27 cellular contexts compared by ENCODE assay signal in genomic region chr10:57983226-57983870, GRCh38.
DNase-seq lines count a peak whose midpoint lies in the region; ATAC-seq and TF ChIP-seq lines count a peak whose summit lies in the region.
"Had no signal": no experiment of that assay in that cellular context is flagged by ENCODE, and none has a peak within 500 bp of the region (broad histone marks: within the 10 kb centered on the region; RNA-seq: fewer than 3 reads in every experiment).

No MANE protein-coding gene starts in this region.

- peaks cover 26% of the 10 kb centered on the region for H3K4me1 ChIP-seq in Caco-2
- peaks cover 0 to 6% of the 10 kb centered on the region in 2 experiments; a peak in 1 of 4 replicates for H3K4me1 ChIP-seq in HCT116 (ENCODE audit: control insufficient read depth in 1 of 2, insufficient read depth in 2 of 2, low read length in 2 of 2)
- no peaks in the 10 kb centered on the region for H3K4me1 ChIP-seq in foreskin keratinocyte
- H3K4me1 ChIP-seq: BLaER1 treated with 17β-estradiol and CSF1 and Interleukin-3, amounts not matched to agents 10 nM and 100 nM; HAP-1; pancreas had no signal

- H3K9me3 ChIP-seq in Caco-2 = no peaks in the 10 kb centered on the region
- no peaks in the 10 kb centered on the region for H3K9me3 ChIP-seq in HCT116 (ENCODE audit: control insufficient read depth in 1 of 2, insufficient read depth in 1 of 2, low read depth in 1 of 2, low read length in 2 of 2)
- H3K9me3 ChIP-seq: BLaER1 treated with 17β-estradiol and CSF1 and Interleukin-3, amounts not matched to agents 10 nM and 100 nM; HAP-1; pancreas had no signal

- no peak for TF ChIP-seq CTCF in Caco-2 (IDR thresholded peaks at IDR 0.05; ENCODE audit: insufficient read depth in 1 of 2, low read depth in 1 of 2, low read length in 1 of 2, severe bottlenecking in 1 of 2, unreplicated experiment in 1 of 2)
- no peak for TF ChIP-seq CTCF in HCT116 (IDR thresholded peaks at IDR 0.05 in 2 of 3, conservative IDR thresholded peaks at IDR 0.05 in 1 of 3; ENCODE audit: borderline replicate concordance in 1 of 3, insufficient read depth in 1 of 3, low read depth in 2 of 3, low read length in 2 of 3)
- TF ChIP-seq CTCF in foreskin keratinocyte (conservative IDR thresholded peaks at IDR 0.05) = no peak

- H3K9me2 ChIP-seq in HCT116 (ENCODE audit: insufficient read depth) = no peaks in the 10 kb centered on the region

- no peaks in the 10 kb centered on the region for H3K27me3 ChIP-seq in Caco-2 (replicated peaks; ENCODE audit: control insufficient read depth, insufficient read depth, low read length)
- H3K27me3 ChIP-seq in HCT116 (ENCODE audit: insufficient read depth, low read length) = no peaks in the 10 kb centered on the region
- no peaks in the 10 kb centered on the region for H3K27me3 ChIP-seq in foreskin keratinocyte
- H3K27me3 ChIP-seq: BLaER1 treated with 17β-estradiol and CSF1 and Interleukin-3, amounts not matched to agents 10 nM and 100 nM; pancreas had no signal

- no peaks in the 10 kb centered on the region for H3K79me2 ChIP-seq in HCT116 (ENCODE audit: insufficient read depth, low read length)

- no peak overlapping the region for H3K4me2 ChIP-seq in HCT116 (ENCODE audit: low read length)
- H3K4me2 ChIP-seq: BLaER1 treated with 17β-estradiol and CSF1 and Interleukin-3, amounts not matched to agents 10 nM and 100 nM had no signal

- H3K27ac Mint-ChIP-seq in Caco-2 (ENCODE audit: unreplicated experiment) = peak overlapping the region; percentile 48
- H3K27ac Mint-ChIP-seq: activated CD8-positive, alpha-beta T cell treated with anti-CD3 and anti-CD28 coated beads, Interleukin-2, amount 10 ng/mL, durations not matched to agents 7 days and 5 days; activated naive CD4-positive, alpha-beta T cell treated with anti-CD3 and anti-CD28 coated beads for 36 hours; activated T-cell treated with anti-CD3 and anti-CD28 coated beads, Interleukin-2, amount 50 U/mL, for 24 hours; natural killer cell treated with Interleukin-12 subunit alpha and Interleukin-12 subunit beta and Interleukin-15 and Interleukin-18, amount 100 ng/mL, for 72 hours; stimulated activated effector memory CD8-positive, alpha-beta T cell treated with anti-CD3 and anti-CD28 coated beads, Interleukin-12 subunit alpha, Interleukin-12 subunit beta, amount 100 ng/mL, for 72 hours had no signal

- CTCF ChIA-PET in Caco-2 (lab: Charles Lee) (no interaction called here), HCT116 (lab: Charles Lee) (no interaction called here)

- H2AFZ ChIP-seq in HCT116 (ENCODE audit: low read depth, low read length, poor library complexity, severe bottlenecking) = no peak overlapping the region

- intact Hi-C loops in Caco-2 (cut with micrococcal nuclease; ENCODE audit: unreplicated experiment) (loop anchor here (2.0 kb wide), 1 partner anchor 287 kb away; no protein-coding TSS in a partner anchor), HCT116 (cut with micrococcal nuclease) (no loop called here)

- BruUV-seq in Caco-2 (replicated peaks; lab: Mats Ljungman, UMichigan) = no TSS peak
- BruUV-seq in HCT116 (replicated peaks; lab: Mats Ljungman, UMichigan) = no TSS peak

- peaks cover 28% of the 10 kb centered on the region for H3K4me1 Mint-ChIP-seq in Caco-2 (ENCODE audit: low read depth, unreplicated experiment)
- H3K4me1 Mint-ChIP-seq: stimulated activated effector memory CD8-positive, alpha-beta T cell treated with anti-CD3 and anti-CD28 coated beads, Interleukin-12 subunit alpha, Interleukin-12 subunit beta, amount 100 ng/mL, for 72 hours had no signal

- no peak overlapping the region for H3K4me3 ChIP-seq in Caco-2 (ENCODE audit: low read depth, low read length)
- no peak overlapping the region for H3K4me3 ChIP-seq in HCT116 (replicated peaks in 1 of 2; ENCODE audit: low read depth in 1 of 2, low read length in 2 of 2)
- H3K4me3 ChIP-seq: BLaER1 treated with 17β-estradiol and CSF1 and Interleukin-3, amounts not matched to agents 10 nM and 100 nM; HAP-1; pancreas had no signal

- no peak overlapping the region for H3K9ac ChIP-seq in HCT116 (ENCODE audit: low read length)
- H3K9ac ChIP-seq: BLaER1 treated with 17β-estradiol and CSF1 and Interleukin-3, amounts not matched to agents 10 nM and 100 nM had no signal

- DNase-seq in Caco-2 (no peak), HCT116 (ENCODE audit: low read depth, low spot score) (peak; percentile 6), RPMI7951 (ENCODE audit: low read depth) (peak; percentile 69), foreskin keratinocyte (peak; percentile 24 to 63), HuH-7.5 (ENCODE audit: low spot score) (no peak), GM03348 (ENCODE audit: low spot score) (no peak)
- DNase-seq: ACHN; activated CD8-positive, alpha-beta T cell treated with anti-CD3 and anti-CD28 coated beads, Interleukin-2, amount 10 ng/mL, durations not matched to agents 7 days and 5 days; activated naive CD4-positive, alpha-beta T cell treated with anti-CD3 and anti-CD28 coated beads for 36 hours; activated T-cell treated with anti-CD3 and anti-CD28 coated beads, Interleukin-2, amount 50 U/mL, for 24 hours; central memory CD4-positive, alpha-beta T cell; DMS 273 treated with DMSO at 0.1 percent for 48 hours; erythroblast; Karpas-422; left cardiac atrium; NCI-H1092 treated with DMSO at 0.1 percent for 48 hours; NCI-H2081; NCI-H446; pancreas had no signal

- peaks cover 6% of the 10 kb centered on the region for H3K9me3 Mint-ChIP-seq in Caco-2 (ENCODE audit: unreplicated experiment)
- H3K9me3 Mint-ChIP-seq: activated T-cell treated with anti-CD3 and anti-CD28 coated beads, Interleukin-2, amount 50 U/mL, for 24 hours had no signal

- no peak for TF ChIP-seq RAD21 in HCT116 (IDR thresholded peaks at IDR 0.05; ENCODE audit: low read depth)

- ATAC-seq in HCT116 (no peak), foreskin keratinocyte (peak; percentile 82), HG02759 (IDR thresholded peaks at IDR 0.05; ENCODE audit: unreplicated experiment) (no peak), HG02571 (IDR thresholded peaks at IDR 0.05; ENCODE audit: unreplicated experiment) (no peak)
- ATAC-seq: activated CD4-positive, CD25-positive, alpha-beta regulatory T cell treated with anti-CD3 and anti-CD28 coated beads, Interleukin-2, amount 50 U/mL, for 24 hours; activated CD8-positive, alpha-beta T cell treated with anti-CD3 and anti-CD28 coated beads, Interleukin-2, amount 10 ng/mL, durations not matched to agents 7 days and 5 days; left cardiac atrium; natural killer cell treated with Interleukin-12 subunit alpha and Interleukin-12 subunit beta and Interleukin-15 and Interleukin-18, amount 100 ng/mL, for 72 hours; pancreas; sciatic nerve; stimulated activated effector memory CD8-positive, alpha-beta T cell treated with anti-CD3 and anti-CD28 coated beads, Interleukin-12 subunit alpha, Interleukin-12 subunit beta, amount 100 ng/mL, for 72 hours had no signal

- H3K36me3 Mint-ChIP-seq in Caco-2 (ENCODE audit: insufficient read depth, unreplicated experiment) = no peaks in the 10 kb centered on the region
- H3K36me3 Mint-ChIP-seq: natural killer cell treated with Interleukin-12 subunit alpha and Interleukin-12 subunit beta and Interleukin-15 and Interleukin-18, amount 100 ng/mL, for 72 hours; stimulated activated effector memory CD8-positive, alpha-beta T cell treated with anti-CD3 and anti-CD28 coated beads, Interleukin-12 subunit alpha, Interleukin-12 subunit beta, amount 100 ng/mL, for 72 hours had no signal

- H4K20me1 ChIP-seq in HCT116 (ENCODE audit: insufficient read depth) = no peaks in the 10 kb centered on the region
- H4K20me1 ChIP-seq: BLaER1 treated with 17β-estradiol and CSF1 and Interleukin-3, amounts not matched to agents 10 nM and 100 nM had no signal

- POLR2A ChIA-PET in Caco-2 (lab: Charles Lee) (no interaction called here), HCT116 (lab: Charles Lee) (no interaction called here)

- no peak for TF ChIP-seq POLR2A in HCT116 (IDR thresholded peaks at IDR 0.05; ENCODE audit: borderline replicate concordance, extremely low read depth, insufficient read depth, insufficient read length)

- H3K27me3 Mint-ChIP-seq in Caco-2 (ENCODE audit: insufficient read depth, unreplicated experiment) = no peaks in the 10 kb centered on the region
- H3K27me3 Mint-ChIP-seq: activated T-cell treated with anti-CD3 and anti-CD28 coated beads, Interleukin-2, amount 50 U/mL, for 24 hours; natural killer cell treated with Interleukin-12 subunit alpha and Interleukin-12 subunit beta and Interleukin-15 and Interleukin-18, amount 100 ng/mL, for 72 hours had no signal

- H3K4me3 Mint-ChIP-seq in Caco-2 (ENCODE audit: unreplicated experiment) = no peak overlapping the region
- H3K4me3 Mint-ChIP-seq: activated CD8-positive, alpha-beta T cell treated with anti-CD3 and anti-CD28 coated beads, Interleukin-2, amount 10 ng/mL, durations not matched to agents 7 days and 5 days; activated naive CD4-positive, alpha-beta T cell treated with anti-CD3 and anti-CD28 coated beads for 36 hours; activated T-cell treated with anti-CD3 and anti-CD28 coated beads, Interleukin-2, amount 50 U/mL, for 24 hours; natural killer cell treated with Interleukin-12 subunit alpha and Interleukin-12 subunit beta and Interleukin-15 and Interleukin-18, amount 100 ng/mL, for 72 hours; stimulated activated effector memory CD8-positive, alpha-beta T cell treated with anti-CD3 and anti-CD28 coated beads, Interleukin-12 subunit alpha, Interleukin-12 subunit beta, amount 100 ng/mL, for 72 hours had no signal

- H3K27ac ChIP-seq in HCT116 (ENCODE audit: low read depth, low read length) (no peak overlapping the region), foreskin keratinocyte (no peak overlapping the region)
- H3K27ac ChIP-seq: BLaER1 treated with 17β-estradiol and CSF1 and Interleukin-3, amounts not matched to agents 10 nM and 100 nM; pancreas had no signal

- H3K36me3 ChIP-seq in Caco-2 (ENCODE audit: control insufficient read depth, insufficient read depth, low read length) (no peaks in the 10 kb centered on the region), HCT116 (ENCODE audit: control insufficient read depth in 1 of 2, insufficient read depth in 2 of 2, low read length in 2 of 2) (no peaks in the 10 kb centered on the region)
- H3K36me3 ChIP-seq: BLaER1 treated with 17β-estradiol and CSF1 and Interleukin-3, amounts not matched to agents 10 nM and 100 nM; HAP-1; pancreas had no signal

- RAD21 ChIA-PET in HCT116 (lab: Charles Lee; ENCODE audit: low non-redundant PET in 1 of 2, low total read pairs in 2 of 2, uncharacterized antibody in 2 of 2, unreplicated experiment in 2 of 2) = no interaction called here

TF ChIP-seq in HCT116, 20 proteins besides CTCF, POLR2A, EP300 and RAD21 (continues in another document):
- no peak for TF ChIP-seq ATF3 (IDR thresholded peaks at IDR 0.05)
- no peak for TF ChIP-seq CEBPB (IDR thresholded peaks at IDR 0.05; ENCODE audit: low read depth)
- TF ChIP-seq POLR2AphosphoS5 (IDR thresholded peaks at IDR 0.05; ENCODE audit: low read depth, low read length) = no peak
- no peak for TF ChIP-seq SIN3A (IDR thresholded peaks at IDR 0.05; ENCODE audit: low read depth)
- TF ChIP-seq SP1 (IDR thresholded peaks at IDR 0.05; ENCODE audit: low read depth) = no peak
- no peak for TF ChIP-seq CBX3 (IDR thresholded peaks at IDR 0.05; ENCODE audit: low read depth)

Comparison
In these comparisons a context has a peak if more than half of its experiments do, and no peak if none do; other contexts are left out.
1. DNase-seq: peak in HCT116 (single experiment), RPMI7951 (single experiment) and foreskin keratinocyte (2 of 2); none in Caco-2 (0 of 2), HuH-7.5 (single experiment) and GM03348 (single experiment).